ENCODE assay signal across 1 cellular context in genomic region chr19:2950286-2951124, GRCh38.
A peak's percentile ranks its signal among the peaks of the same experiment; 100 is the strongest.
TF ChIP-seq lines count a peak whose summit lies in the region.

No MANE protein-coding gene starts in this region.

TF ChIP-seq in GM12878, 131 proteins besides CTCF, POLR2A, EP300 and RAD21 (continued from another document and continues in another):
- TF ChIP-seq MTA3 (IDR thresholded peaks at IDR 0.05; ENCODE audit: borderline replicate concordance, low read length) (no peak), GATAD2B (conservative IDR thresholded peaks at IDR 0.05; ENCODE audit: low read depth) (no peak; the same call in 1 of the 2 replicates), RUNX3 (IDR thresholded peaks at IDR 0.05; ENCODE audit: low read length) (peak; percentile 66), EED (IDR thresholded peaks at IDR 0.05; ENCODE audit: low read depth) (0 out of 2 replicates have a peak, but pooled peaks have one; percentile 10), FOS (IDR thresholded peaks at IDR 0.05; ENCODE audit: borderline replicate concordance, extremely low read depth, insufficient read length) (no peak), CREM (IDR thresholded peaks at IDR 0.05; ENCODE audit: low read depth) (peak; percentile 75), GABPA (IDR thresholded peaks at IDR 0.05; ENCODE audit: low read depth) (peak; percentile 99), ZNF622 (IDR thresholded peaks at IDR 0.05) (no peak), NBN (IDR thresholded peaks at IDR 0.05) (peak; percentile 71; the same call in 1 of the 2 replicates), RAD51 (IDR thresholded peaks at IDR 0.05) (no peak), PML (IDR thresholded peaks at IDR 0.05; ENCODE audit: low read length) (peak; percentile 93), YY1 (IDR thresholded peaks at IDR 0.05; ENCODE audit: low read depth, low read length) (peak; percentile 85), CHD2 (IDR thresholded peaks at IDR 0.05; ENCODE audit: borderline replicate concordance, low read depth, low read length) (peak; percentile 90), SUZ12 (IDR thresholded peaks at IDR 0.05; ENCODE audit: unreplicated experiment) (no peak), IKZF2 (IDR thresholded peaks at IDR 0.05) (0 out of 4 replicates have a peak, but pooled peaks of 1 of the 2 experiments have one; percentile 7), SMAD1 (IDR thresholded peaks at IDR 0.05; ENCODE audit: low read depth, partially characterized antibody) (peak; percentile 75), TCF3 (IDR thresholded peaks at IDR 0.05; ENCODE audit: borderline replicate concordance, insufficient read depth, low read depth, low read length) (0 out of 2 replicates have a peak, but pooled peaks have one; percentile 6), CEBPZ (IDR thresholded peaks at IDR 0.05; ENCODE audit: low read depth, low read length) (peak; percentile 70), LARP7 (IDR thresholded peaks at IDR 0.05) (0 out of 2 replicates have a peak, but pooled peaks have one; percentile 50), EZH2 (IDR thresholded peaks at IDR 0.05; ENCODE audit: borderline replicate concordance, control insufficient read depth, low read depth, low read length) (no peak), PKNOX1 (IDR thresholded peaks at IDR 0.05) (peak; percentile 97), RELA (IDR thresholded peaks at IDR 0.05; ENCODE audit: borderline replicate concordance, partially characterized antibody) (peak; percentile 58), IRF3 (IDR thresholded peaks at IDR 0.05) (peak; percentile 48; the same call in 1 of the 2 replicates), BMI1 (IDR thresholded peaks at IDR 0.05; ENCODE audit: borderline replicate concordance) (no peak), MEF2B (IDR thresholded peaks at IDR 0.05; ENCODE audit: partially characterized antibody, poor library complexity, severe bottlenecking) (peak; percentile 34), SPI1 (IDR thresholded peaks at IDR 0.05; ENCODE audit: borderline replicate concordance, insufficient read depth, low read depth, low read length) (no peak), ZNF24 (IDR thresholded peaks at IDR 0.05) (no peak), BACH1 (IDR thresholded peaks at IDR 0.05; ENCODE audit: borderline replicate concordance) (peak; percentile 16; the same call in 1 of the 2 replicates), WRNIP1 (IDR thresholded peaks at IDR 0.05; ENCODE audit: borderline replicate concordance, low read depth, low read length) (no peak), MYC (IDR thresholded peaks at IDR 0.05; ENCODE audit: insufficient read depth, insufficient read length, insufficient replicate concordance, low read length, severe bottlenecking) (no peak), ESRRA (IDR thresholded peaks at IDR 0.05; ENCODE audit: low read length) (no peak), NR2F1 (conservative IDR thresholded peaks at IDR 0.05) (peak; percentile 99), SREBF2 (IDR thresholded peaks at IDR 0.05; ENCODE audit: low read length) (peak; percentile 58; the same call in 1 of the 2 replicates), SIX5 (IDR thresholded peaks at IDR 0.05; ENCODE audit: low read depth, low read length, severe bottlenecking) (peak; percentile 9), JUNB (IDR thresholded peaks at IDR 0.05) (no peak), PAX5 (IDR thresholded peaks at IDR 0.05; ENCODE audit: borderline replicate concordance, low read depth, low read length) (peak; percentile 100), NR2C1 (IDR thresholded peaks at IDR 0.05) (peak; percentile 100), TAF1 (IDR thresholded peaks at IDR 0.05; ENCODE audit: borderline replicate concordance, low read depth, low read length) (peak; percentile 99), RELB (IDR thresholded peaks at IDR 0.05; ENCODE audit: low read depth) (peak; percentile 65; the same call in 1 of the 2 replicates), POLR2AphosphoS5 (IDR thresholded peaks at IDR 0.05; ENCODE audit: low read length) (peak; percentile 95), KLF5 (IDR thresholded peaks at IDR 0.05; ENCODE audit: partially characterized antibody) (peak; percentile 78), SP1 (IDR thresholded peaks at IDR 0.05; ENCODE audit: low read depth, low read length) (peak; percentile 93), TCF7 (IDR thresholded peaks at IDR 0.05; ENCODE audit: borderline replicate concordance) (0 out of 2 replicates have a peak, but pooled peaks have one; percentile 23), RB1 (IDR thresholded peaks at IDR 0.05; ENCODE audit: borderline replicate concordance) (peak; percentile 78; the same call in 1 of the 2 replicates), NR2C2 (IDR thresholded peaks at IDR 0.05; ENCODE audit: borderline replicate concordance, control insufficient read depth, insufficient read length, low read depth) (peak; percentile 75)
- TF ChIP-seq, protein P1, sequence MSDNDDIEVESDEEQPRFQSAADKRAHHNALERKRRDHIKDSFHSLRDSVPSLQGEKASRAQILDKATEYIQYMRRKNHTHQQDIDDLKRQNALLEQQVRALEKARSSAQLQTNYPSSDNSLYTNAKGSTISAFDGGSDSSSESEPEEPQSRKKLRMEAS (IDR thresholded peaks at IDR 0.05; ENCODE audit: low read depth, low read length): 0 out of 2 replicates have a peak, but pooled peaks have one; percentile 20
- TF ChIP-seq, protein P2, sequence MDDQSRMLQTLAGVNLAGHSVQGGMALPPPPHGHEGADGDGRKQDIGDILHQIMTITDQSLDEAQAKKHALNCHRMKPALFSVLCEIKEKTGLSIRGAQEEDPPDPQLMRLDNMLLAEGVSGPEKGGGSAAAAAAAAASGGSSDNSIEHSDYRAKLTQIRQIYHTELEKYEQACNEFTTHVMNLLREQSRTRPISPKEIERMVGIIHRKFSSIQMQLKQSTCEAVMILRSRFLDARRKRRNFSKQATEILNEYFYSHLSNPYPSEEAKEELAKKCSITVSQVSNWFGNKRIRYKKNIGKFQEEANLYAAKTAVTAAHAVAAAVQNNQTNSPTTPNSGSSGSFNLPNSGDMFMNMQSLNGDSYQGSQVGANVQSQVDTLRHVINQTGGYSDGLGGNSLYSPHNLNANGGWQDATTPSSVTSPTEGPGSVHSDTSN (IDR thresholded peaks at IDR 0.05; ENCODE audit: insufficient replicate concordance, low read depth, low read length): peak; percentile 87
- TF ChIP-seq, protein P3, sequence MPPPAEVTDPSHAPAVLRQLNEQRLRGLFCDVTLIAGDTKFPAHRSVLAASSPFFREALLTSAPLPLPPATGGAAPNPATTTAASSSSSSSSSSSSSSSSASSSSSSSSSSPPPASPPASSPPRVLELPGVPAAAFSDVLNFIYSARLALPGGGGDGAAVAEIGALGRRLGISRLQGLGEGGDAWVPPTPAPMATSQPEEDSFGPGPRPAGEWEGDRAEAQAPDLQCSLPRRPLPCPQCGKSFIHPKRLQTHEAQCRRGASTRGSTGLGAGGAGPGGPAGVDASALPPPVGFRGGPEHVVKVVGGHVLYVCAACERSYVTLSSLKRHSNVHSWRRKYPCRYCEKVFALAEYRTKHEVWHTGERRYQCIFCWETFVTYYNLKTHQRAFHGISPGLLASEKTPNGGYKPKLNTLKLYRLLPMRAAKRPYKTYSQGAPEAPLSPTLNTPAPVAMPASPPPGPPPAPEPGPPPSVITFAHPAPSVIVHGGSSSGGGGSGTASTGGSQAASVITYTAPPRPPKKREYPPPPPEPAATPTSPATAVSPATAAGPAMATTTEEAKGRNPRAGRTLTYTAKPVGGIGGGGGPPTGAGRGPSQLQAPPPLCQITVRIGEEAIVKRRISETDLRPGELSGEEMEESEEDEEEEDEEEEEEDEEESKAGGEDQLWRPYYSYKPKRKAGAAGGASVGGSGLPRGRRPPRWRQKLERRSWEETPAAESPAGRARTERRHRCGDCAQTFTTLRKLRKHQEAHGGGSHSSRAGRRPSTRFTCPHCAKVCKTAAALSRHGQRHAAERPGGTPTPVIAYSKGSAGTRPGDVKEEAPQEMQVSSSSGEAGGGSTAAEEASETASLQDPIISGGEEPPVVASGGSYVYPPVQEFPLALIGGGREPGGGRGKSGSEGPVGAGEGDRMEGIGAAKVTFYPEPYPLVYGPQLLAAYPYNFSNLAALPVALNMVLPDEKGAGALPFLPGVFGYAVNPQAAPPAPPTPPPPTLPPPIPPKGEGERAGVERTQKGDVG (CRISPR knock-in tag; IDR thresholded peaks at IDR 0.05): no peak
- TF ChIP-seq, protein P4, sequence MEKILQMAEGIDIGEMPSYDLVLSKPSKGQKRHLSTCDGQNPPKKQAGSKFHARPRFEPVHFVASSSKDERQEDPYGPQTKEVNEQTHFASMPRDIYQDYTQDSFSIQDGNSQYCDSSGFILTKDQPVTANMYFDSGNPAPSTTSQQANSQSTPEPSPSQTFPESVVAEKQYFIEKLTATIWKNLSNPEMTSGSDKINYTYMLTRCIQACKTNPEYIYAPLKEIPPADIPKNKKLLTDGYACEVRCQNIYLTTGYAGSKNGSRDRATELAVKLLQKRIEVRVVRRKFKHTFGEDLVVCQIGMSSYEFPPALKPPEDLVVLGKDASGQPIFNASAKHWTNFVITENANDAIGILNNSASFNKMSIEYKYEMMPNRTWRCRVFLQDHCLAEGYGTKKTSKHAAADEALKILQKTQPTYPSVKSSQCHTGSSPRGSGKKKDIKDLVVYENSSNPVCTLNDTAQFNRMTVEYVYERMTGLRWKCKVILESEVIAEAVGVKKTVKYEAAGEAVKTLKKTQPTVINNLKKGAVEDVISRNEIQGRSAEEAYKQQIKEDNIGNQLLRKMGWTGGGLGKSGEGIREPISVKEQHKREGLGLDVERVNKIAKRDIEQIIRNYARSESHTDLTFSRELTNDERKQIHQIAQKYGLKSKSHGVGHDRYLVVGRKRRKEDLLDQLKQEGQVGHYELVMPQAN (conservative IDR thresholded peaks at IDR 0.05): peak; percentile 60
- TF ChIP-seq, protein P5, sequence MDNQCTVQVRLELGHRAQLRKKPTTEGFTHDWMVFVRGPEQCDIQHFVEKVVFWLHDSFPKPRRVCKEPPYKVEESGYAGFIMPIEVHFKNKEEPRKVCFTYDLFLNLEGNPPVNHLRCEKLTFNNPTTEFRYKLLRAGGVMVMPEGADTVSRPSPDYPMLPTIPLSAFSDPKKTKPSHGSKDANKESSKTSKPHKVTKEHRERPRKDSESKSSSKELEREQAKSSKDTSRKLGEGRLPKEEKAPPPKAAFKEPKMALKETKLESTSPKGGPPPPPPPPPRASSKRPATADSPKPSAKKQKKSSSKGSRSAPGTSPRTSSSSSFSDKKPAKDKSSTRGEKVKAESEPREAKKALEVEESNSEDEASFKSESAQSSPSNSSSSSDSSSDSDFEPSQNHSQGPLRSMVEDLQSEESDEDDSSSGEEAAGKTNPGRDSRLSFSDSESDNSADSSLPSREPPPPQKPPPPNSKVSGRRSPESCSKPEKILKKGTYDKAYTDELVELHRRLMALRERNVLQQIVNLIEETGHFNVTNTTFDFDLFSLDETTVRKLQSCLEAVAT (IDR thresholded peaks at IDR 0.05): peak; percentile 67; the same call in 1 of the 2 replicates
- TF ChIP-seq, protein P6, sequence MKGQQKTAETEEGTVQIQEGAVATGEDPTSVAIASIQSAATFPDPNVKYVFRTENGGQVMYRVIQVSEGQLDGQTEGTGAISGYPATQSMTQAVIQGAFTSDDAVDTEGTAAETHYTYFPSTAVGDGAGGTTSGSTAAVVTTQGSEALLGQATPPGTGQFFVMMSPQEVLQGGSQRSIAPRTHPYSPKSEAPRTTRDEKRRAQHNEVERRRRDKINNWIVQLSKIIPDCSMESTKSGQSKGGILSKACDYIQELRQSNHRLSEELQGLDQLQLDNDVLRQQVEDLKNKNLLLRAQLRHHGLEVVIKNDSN (IDR thresholded peaks at IDR 0.05; ENCODE audit: borderline replicate concordance, extremely low read length, insufficient read depth, low read depth, low read length): no peak
